In genomic region chr3:171374661-171375285, GRCh38 we compare ENCODE assay signal across 14 cellular contexts.
DNase-seq lines count a peak whose midpoint lies in the region; ATAC-seq, FAIRE-seq and TF ChIP-seq lines count a peak whose summit lies in the region.
"Had no signal": no experiment of that assay in that cellular context is flagged by ENCODE, and none has a peak within 500 bp of the region (broad histone marks: within the 10 kb centered on the region; RNA-seq: fewer than 3 reads in every experiment).

No MANE protein-coding gene starts in this region.

- peak overlapping the region; percentile 35 for H3K4me2 ChIP-seq in astrocyte (ENCODE audit: low read length)
- H3K4me2 ChIP-seq: BLaER1 had no signal

- no peaks in the 10 kb centered on the region for H4K20me1 ChIP-seq in astrocyte (ENCODE audit: insufficient read depth, low read length)
- H4K20me1 ChIP-seq: BLaER1 had no signal

- H3K9me3 ChIP-seq in astrocyte (ENCODE audit: insufficient read depth, low read depth, low read length) (no peaks in the 10 kb centered on the region), T-helper 17 cell (ENCODE audit: control insufficient read depth, low read length, poor library complexity, severe bottlenecking) (no peaks in the 10 kb centered on the region)
- H3K9me3 ChIP-seq: BLaER1, esophagus muscularis mucosa, vagina had no signal

- TF ChIP-seq CTCF in AG04449 (IDR thresholded peaks at IDR 0.05; ENCODE audit: insufficient read depth, low read length, missing control alignments) (no peak), astrocyte (IDR thresholded peaks at IDR 0.05; ENCODE audit: insufficient read depth, low read depth, low read length) (no peak)

- H3K27ac Mint-ChIP-seq in astrocyte (ENCODE audit: unreplicated experiment): no peak overlapping the region
- H3K27ac Mint-ChIP-seq in T-helper 17 cell: no peak overlapping the region
- H3K27ac Mint-ChIP-seq: nephron progenitor cell; T-helper 1 cell treated with Interleukin-12 subunit alpha and Interleukin-12 subunit beta and Interleukin-4 antibody, amounts not matched to agents 30 μg/mL and 1 μg/mL, for 36 hours had no signal

- H3K4me3 Mint-ChIP-seq in astrocyte (ENCODE audit: unreplicated experiment) (peak overlapping the region; percentile 15), T-helper 17 cell (no peak overlapping the region)
- H3K4me3 Mint-ChIP-seq: nephron progenitor cell; T-helper 1 cell treated with Interleukin-12 subunit alpha and Interleukin-12 subunit beta and Interleukin-4 antibody, amounts not matched to agents 30 μg/mL and 1 μg/mL, for 36 hours had no signal

- ATAC-seq in HG02981 (IDR thresholded peaks at IDR 0.05; ENCODE audit: unreplicated experiment) (no peak), T-helper 17 cell (no peak)

- no peaks in the 10 kb centered on the region for H3K9me3 Mint-ChIP-seq in astrocyte (ENCODE audit: unreplicated experiment)
- H3K9me3 Mint-ChIP-seq: nephron progenitor cell; T-helper 1 cell treated with Interleukin-12 subunit alpha and Interleukin-12 subunit beta and Interleukin-4 antibody, amounts not matched to agents 30 μg/mL and 1 μg/mL, for 36 hours had no signal

- CTCF ChIA-PET in AG04449 (lab: Yijun Ruan, JAX): interaction anchor here (1.2 kb wide), 1 partner anchor 413 kb away, joined by 3 read pairs; no protein-coding TSS in a partner anchor

- no peaks in the 10 kb centered on the region for H3K27me3 ChIP-seq in astrocyte (ENCODE audit: insufficient read depth, low read length)
- H3K27me3 ChIP-seq: BLaER1, esophagus muscularis mucosa, vagina had no signal

- peaks cover 38% of the 10 kb centered on the region for H3K4me1 ChIP-seq in astrocyte (ENCODE audit: insufficient read depth, low read length)
- H3K4me1 ChIP-seq: BLaER1, vagina had no signal

- POLR2A ChIA-PET in AG04449 (lab: Yijun Ruan, JAX): interaction anchor here (0.5 kb wide), 1 partner anchor 501 kb away, joined by 5 read pairs; no protein-coding TSS in a partner anchor

- DNase-seq in AG04449 (ENCODE audit: low read depth, low spot score) (peak; percentile 45), HT1080 (ENCODE audit: low read depth) (peak; percentile 85), astrocyte (ENCODE audit: low read depth) (peak; percentile 96), glomerular visceral epithelial cell (ENCODE audit: extremely low spot score) (peak; percentile 19), T-helper 17 cell (no peak), epidermal melanocyte (ENCODE audit: insufficient read length, low spot score) (no peak), putamen (ENCODE audit: low spot score) (no peak)
- DNase-seq: NCI-H146, nephron progenitor cell had no signal

- peaks cover 40% of the 10 kb centered on the region for H3K4me1 Mint-ChIP-seq in astrocyte (ENCODE audit: low read depth, unreplicated experiment)
- peaks cover 47% of the 10 kb centered on the region for H3K4me1 Mint-ChIP-seq in T-helper 17 cell

- no peak overlapping the region for H3K9ac ChIP-seq in astrocyte (ENCODE audit: low read length)
- H3K9ac ChIP-seq: BLaER1 had no signal

- peaks cover 10% of the 10 kb centered on the region for H3K79me2 ChIP-seq in astrocyte (ENCODE audit: insufficient read depth, low read length)

- peak overlapping the region; percentile 47 for H3K27ac ChIP-seq in astrocyte (ENCODE audit: low read depth, low read length)
- H3K27ac ChIP-seq: BLaER1, vagina had no signal

- FAIRE-seq in astrocyte (lab: Jason Lieb, UNC): peak; percentile 83

- peaks cover 4% of the 10 kb centered on the region for H3K36me3 Mint-ChIP-seq in astrocyte (ENCODE audit: low read depth, unreplicated experiment)
- H3K36me3 Mint-ChIP-seq in T-helper 17 cell (ENCODE audit: low read depth): no peaks in the 10 kb centered on the region

- no peaks in the 10 kb centered on the region for H3K36me3 ChIP-seq in astrocyte (ENCODE audit: insufficient read depth, low read length)
- H3K36me3 ChIP-seq: BLaER1, esophagus muscularis mucosa, vagina had no signal

- H2AFZ ChIP-seq in astrocyte (ENCODE audit: low read depth, low read length): no peak overlapping the region

- H3K4me3 ChIP-seq in AG04449 (ENCODE audit: low read depth, low read length) (no peak overlapping the region), astrocyte (ENCODE audit: insufficient read depth, low read depth, low read length) (no peak overlapping the region)
- H3K4me3 ChIP-seq: BLaER1, esophagus muscularis mucosa, vagina had no signal

- H3K27me3 Mint-ChIP-seq in astrocyte (ENCODE audit: low read depth, unreplicated experiment): no peaks in the 10 kb centered on the region
- H3K27me3 Mint-ChIP-seq in T-helper 17 cell: no peaks in the 10 kb centered on the region

Comparison
In these comparisons a context has a peak if more than half of its experiments do, and no peak if none do; other contexts are left out.
1. DNase-seq: peak in AG04449 (single experiment), HT1080 (single experiment), astrocyte (single experiment) and glomerular visceral epithelial cell (single experiment); none in T-helper 17 cell (0 of 3), epidermal melanocyte (single experiment) and putamen (single experiment).